In the genomic region with DNA sequence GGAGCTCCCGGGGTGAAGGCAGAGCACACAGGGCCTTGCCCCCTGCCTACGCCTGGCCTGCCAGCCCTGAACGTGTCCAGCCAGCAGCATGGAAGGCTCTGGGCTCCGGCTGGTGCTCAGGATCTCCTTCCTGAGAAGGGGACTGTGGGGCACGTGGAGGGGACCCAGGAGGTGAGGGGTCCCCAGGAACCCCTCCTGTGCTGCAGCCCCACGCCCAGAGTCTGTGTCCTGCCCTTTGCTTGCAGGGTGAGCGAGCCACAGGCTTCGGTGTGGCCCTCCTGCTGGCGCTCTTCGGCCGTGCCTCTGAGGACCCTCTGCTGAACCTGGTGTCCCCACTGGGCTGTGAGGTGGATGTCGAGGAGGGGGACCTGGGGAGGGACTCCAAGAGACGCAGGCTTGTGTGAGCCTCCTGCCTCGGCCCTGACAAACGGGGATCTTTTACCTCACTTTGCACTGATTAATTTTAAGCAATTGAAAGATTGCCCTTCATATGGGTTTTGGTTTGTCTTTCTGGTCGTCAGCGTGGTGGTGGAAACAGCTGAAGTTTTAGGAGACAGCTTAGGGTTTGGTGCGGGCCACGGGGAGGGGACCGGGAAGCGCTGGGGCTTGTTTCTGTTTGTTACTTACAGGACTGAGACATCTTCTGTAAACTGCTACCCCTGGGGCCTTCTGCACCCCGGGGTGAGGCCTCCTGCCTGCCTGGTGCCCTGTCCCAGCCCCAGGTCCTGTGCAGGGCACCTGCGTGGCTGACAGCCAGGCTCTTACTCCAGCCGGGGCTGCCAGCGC, we compare ENCODE assay signal across 1 cellular context.
TF ChIP-seq lines count a peak whose summit lies in the region.

No MANE protein-coding gene starts in this region.

TF ChIP-seq in endothelial cell of umbilical vein, 7 proteins besides CTCF, POLR2A, EP300 and RAD21:
- TF ChIP-seq GATA2 (IDR thresholded peaks at IDR 0.05; ENCODE audit: insufficient read depth, insufficient read length, low read depth, low read length) (no peak), POLR2AphosphoS5 (IDR thresholded peaks at IDR 0.05; ENCODE audit: insufficient read depth, low read depth, low read length) (no peak), FOS (IDR thresholded peaks at IDR 0.05; ENCODE audit: borderline replicate concordance, insufficient read depth, low read length) (no peak), MYC (IDR thresholded peaks at IDR 0.05; ENCODE audit: low read depth, low read length) (no peak), EZH2 (IDR thresholded peaks at IDR 0.05; ENCODE audit: borderline replicate concordance, low read depth, low read length, severe bottlenecking) (no peak), JUN (IDR thresholded peaks at IDR 0.05; ENCODE audit: borderline replicate concordance, insufficient read depth, insufficient read length, low read depth) (no peak)
- TF ChIP-seq, protein P1, sequence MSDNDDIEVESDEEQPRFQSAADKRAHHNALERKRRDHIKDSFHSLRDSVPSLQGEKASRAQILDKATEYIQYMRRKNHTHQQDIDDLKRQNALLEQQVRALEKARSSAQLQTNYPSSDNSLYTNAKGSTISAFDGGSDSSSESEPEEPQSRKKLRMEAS (IDR thresholded peaks at IDR 0.05; ENCODE audit: insufficient read depth, insufficient read length): no peak
